25 cellular contexts compared by ENCODE assay signal in the genomic region with DNA sequence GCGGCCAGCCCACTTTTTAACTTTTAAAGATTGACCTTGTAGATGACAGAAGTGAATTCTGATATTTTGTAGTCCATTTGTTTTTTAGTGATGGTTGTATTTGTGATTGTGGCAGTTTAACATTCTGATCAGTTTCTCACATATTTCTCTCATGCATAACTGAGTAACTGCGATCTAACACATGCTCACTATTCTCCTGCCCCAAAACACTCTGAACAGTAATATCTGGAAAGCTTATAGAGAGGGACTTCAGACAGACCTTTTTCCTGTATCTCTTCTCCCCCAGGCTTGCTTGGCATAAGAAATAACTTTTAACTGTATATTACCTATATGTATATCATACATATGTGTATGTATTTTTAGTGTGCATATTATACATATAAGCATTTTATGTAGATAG. TPM values are rescaled to one million over a fixed set of nuclear protein-coding genes. Genes with fewer than 3 reads are reported as not detected.
"Had no signal": no experiment of that assay in that cellular context is flagged by ENCODE, and none has a peak within 500 bp of the region (broad histone marks: within the 10 kb centered on the region; RNA-seq: fewer than 3 reads in every experiment).

No MANE protein-coding gene starts in this region.

- H3K27ac Mint-ChIP-seq: activated naive CD8-positive, alpha-beta T cell; nephron; type B pancreatic cell had no signal

- H3K4me3 Mint-ChIP-seq: activated naive CD8-positive, alpha-beta T cell; activated T-cell treated with anti-CD3 and anti-CD28 coated beads, Interleukin-2, amount 50 U/mL, for 4 hours; nephron; stimulated activated naive CD8-positive, alpha-beta T cell treated with anti-CD3 and anti-CD28 coated beads, Interleukin-15, amount 100 ng/mL, for 72 hours; type B pancreatic cell had no signal

- H3K27me3 Mint-ChIP-seq: activated naive CD8-positive, alpha-beta T cell; stimulated activated naive CD8-positive, alpha-beta T cell treated with anti-CD3 and anti-CD28 coated beads, Interleukin-15, amount 100 ng/mL, for 72 hours; type B pancreatic cell had no signal

- H3K9me3 Mint-ChIP-seq: activated T-cell treated with anti-CD3 and anti-CD28 coated beads, Interleukin-2, amount 50 U/mL, for 4 hours; nephron; stimulated activated naive CD8-positive, alpha-beta T cell treated with anti-CD3 and anti-CD28 coated beads, Interleukin-15, amount 100 ng/mL, for 72 hours; type B pancreatic cell had no signal

- H3K36me3 Mint-ChIP-seq: activated naive CD8-positive, alpha-beta T cell had no signal

- ATAC-seq: activated CD4-positive, CD25-positive, alpha-beta regulatory T cell treated with anti-CD3 and anti-CD28 coated beads, Interleukin-2, amount 50 U/mL, for 24 hours; activated T-cell treated with anti-CD3 and anti-CD28 coated beads, Interleukin-2, amount 50 U/mL, for 4 hours; body of pancreas; gastroesophageal sphincter; left cardiac atrium; left ventricle myocardium superior; right lobe of liver; stimulated activated naive CD8-positive, alpha-beta T cell treated with anti-CD3 and anti-CD28 coated beads, Interleukin-15, amount 100 ng/mL, for 72 hours had no signal

- DNase-seq: activated CD8-positive, alpha-beta memory T cell treated with anti-CD3 and anti-CD28 coated beads, Interleukin-2, amount 50 U/mL, for 48 hours; activated effector memory CD4-positive, alpha-beta T cell treated with Interleukin-2 at 50 U/mL for 16 hours; activated naive CD4-positive, alpha-beta T cell treated with Interleukin-2 at 50 U/mL for 16 hours; activated T-cell treated with anti-CD3 and anti-CD28 coated beads, Interleukin-2, amount 50 U/mL, for 4 hours; aorta; body of pancreas; cortex of kidney; head of caudate nucleus; hippocampal formation; left cardiac atrium; left ventricle myocardium superior; posterior cingulate gyrus; right lobe of liver; stimulated activated CD4-positive, alpha-beta T cell treated with anti-CD3 and anti-CD28 coated beads, Interleukin-2, amount 100 ng/mL, for 48 hours; stimulated activated naive CD8-positive, alpha-beta T cell treated with anti-CD3 and anti-CD28 coated beads, Interleukin-15, amount 100 ng/mL, for 72 hours; substantia nigra; T-helper 9 cell; uterus had no signal

RNA-seq across cellular contexts. Expression of gene MYO18B, which starts 37.3 kb away (rescaled TPM):
- total RNA-seq: endothelial cell of umbilical vein, lung microvascular endothelial cell had no signal
